ENCODE assay signal across 25 cellular contexts in the genomic region with DNA sequence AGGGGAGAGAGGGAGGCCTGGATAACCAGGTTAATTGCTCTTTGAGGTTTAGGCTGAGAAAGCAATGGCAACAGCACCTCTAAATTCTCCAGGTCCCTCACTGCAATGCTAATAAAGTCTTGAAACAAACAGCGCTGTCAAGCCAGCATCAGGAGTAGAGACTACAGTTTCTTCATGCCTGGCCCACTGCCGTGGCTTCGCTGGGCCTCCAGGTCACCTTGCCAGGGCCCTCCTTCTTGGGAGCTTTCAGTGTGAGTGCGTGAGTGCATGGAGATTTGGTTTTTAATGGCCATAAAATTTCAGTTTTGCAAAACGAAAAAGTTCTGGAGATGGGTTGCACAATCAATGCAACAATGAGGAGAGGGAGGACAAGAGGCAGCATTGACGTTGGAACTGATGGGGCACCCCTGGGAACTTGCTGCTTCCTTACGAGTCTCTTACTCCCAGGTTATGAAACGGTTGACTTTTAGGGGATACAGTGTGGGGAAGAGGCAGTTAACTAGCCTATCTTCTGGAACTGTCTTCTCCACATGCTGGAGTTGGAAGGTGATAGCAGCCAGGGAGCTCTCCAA.
DNase-seq lines count a peak whose midpoint lies in the region; ATAC-seq and TF ChIP-seq lines count a peak whose summit lies in the region.
"Had no signal": no experiment of that assay in that cellular context is flagged by ENCODE, and none has a peak within 500 bp of the region (broad histone marks: within the 10 kb centered on the region; RNA-seq: fewer than 3 reads in every experiment).

No MANE protein-coding gene starts in this region.

- H3K36me3 ChIP-seq in right atrium auricular region (no peaks in the 10 kb centered on the region), psoas muscle (ENCODE audit: insufficient read depth in 1 of 2, low read depth in 1 of 2) (no peaks in the 10 kb centered on the region)

- H3K4me1 ChIP-seq in right atrium auricular region (no peaks in the 10 kb centered on the region), psoas muscle (no peaks in the 10 kb centered on the region)

- no peaks in the 10 kb centered on the region for H3K27me3 Mint-ChIP-seq in stimulated activated naive B cell treated with anti-CD40 and anti-IgM and Interleukin-4, amounts not matched to agents 10 μg/mL and 1 μg/mL and 100 μg/mL, for 72 hours

- H3K27ac ChIP-seq in right atrium auricular region (no peak overlapping the region), psoas muscle (no peak overlapping the region)
- H3K27ac ChIP-seq: RWPE1 had no signal

- H3K4me3 ChIP-seq in right atrium auricular region (no peak overlapping the region), NB4 (ENCODE audit: low read depth, low read length) (no peak overlapping the region), psoas muscle (no peak overlapping the region)
- H3K4me3 ChIP-seq: MG63 had no signal

- intact Hi-C loops in cardiac septum (cut with DNase I) (no loop called here), psoas muscle (cut with DNase I) (no loop called here)

- DNase-seq in cardiac septum (ENCODE audit: low spot score) = peak; percentile 51
- DNase-seq in right atrium auricular region (ENCODE audit: low spot score) = no peak
- DNase-seq in NB4 (ENCODE audit: low read depth) = peak; percentile 36
- peak; percentile 66 to 85 for DNase-seq in psoas muscle
- no peak for DNase-seq in stimulated activated naive B cell treated with anti-CD40 and anti-IgM and Interleukin-4, amounts not matched to agents 10 μg/mL and 1 μg/mL and 100 μg/mL, for 72 hours
- DNase-seq in stimulated activated naive CD8-positive, alpha-beta T cell treated with anti-CD3 and anti-CD28 coated beads, Interleukin-15, Interleukin-2, amounts not matched to agents 100 U/mL and 50 U/mL, for 24 hours = no peak
- DNase-seq: 8988T, ACHN, DMS153, DND-41, KG1, MG63, NCI-H1417, NCI-H1694 treated with DMSO at 0.1 percent for 48 hours, NCI-H2081 treated with DMSO at 0.1 percent for 48 hours, NCI-H2171, NCI-H226, NCI-H510A, NCI-H69, SIG-M5, SK-N-SH had no signal

- peaks cover 52 to 63% of the 10 kb centered on the region in 2 donors for H3K36me3 Mint-ChIP-seq in stimulated activated naive B cell treated with anti-CD40 and anti-IgM and Interleukin-4, amounts not matched to agents 10 μg/mL and 1 μg/mL and 100 μg/mL, for 72 hours

- no peak for TF ChIP-seq POLR2A in NB4 (IDR thresholded peaks at IDR 0.05; ENCODE audit: extremely low read depth, insufficient read length)

- peaks cover 61 to 87% of the 10 kb centered on the region in 2 donors for H3K4me1 Mint-ChIP-seq in stimulated activated naive B cell treated with anti-CD40 and anti-IgM and Interleukin-4, amounts not matched to agents 10 μg/mL and 1 μg/mL and 100 μg/mL, for 72 hours

- WGBS in psoas muscle, 3 donors = 48 to 69% (median 54%) methylated on average over 8 of the region's 8 CpGs

- H3K4me3 Mint-ChIP-seq in stimulated activated naive B cell treated with anti-CD40 and anti-IgM and Interleukin-4, amounts not matched to agents 10 μg/mL and 1 μg/mL and 100 μg/mL, for 72 hours = no peak overlapping the region

- H3K9me3 ChIP-seq in right atrium auricular region (no peaks in the 10 kb centered on the region), psoas muscle (no peaks in the 10 kb centered on the region)
- H3K9me3 ChIP-seq: MG63, SK-N-SH had no signal

- H3K27ac Mint-ChIP-seq in stimulated activated naive B cell treated with anti-CD40 and anti-IgM and Interleukin-4, amounts not matched to agents 10 μg/mL and 1 μg/mL and 100 μg/mL, for 72 hours = peak overlapping the region; percentile 16

- TF ChIP-seq CTCF in right atrium auricular region (IDR thresholded peaks at IDR 0.05) (no peak), NB4 (IDR thresholded peaks at IDR 0.05; ENCODE audit: low read depth, low read length) (no peak), psoas muscle (IDR thresholded peaks at IDR 0.05) (no peak)

- peaks cover 11 to 16% of the 10 kb centered on the region in 2 donors for H3K9me3 Mint-ChIP-seq in stimulated activated naive B cell treated with anti-CD40 and anti-IgM and Interleukin-4, amounts not matched to agents 10 μg/mL and 1 μg/mL and 100 μg/mL, for 72 hours

- H3K27me3 ChIP-seq in right atrium auricular region (no peaks in the 10 kb centered on the region), psoas muscle (ENCODE audit: insufficient read depth in 3 of 3, low read length in 2 of 3) (no peaks in the 10 kb centered on the region)
- H3K27me3 ChIP-seq: MG63 had no signal

- ATAC-seq in psoas muscle (peak in 3 of 4 donors; percentile 41 to 76 (median 46)), HG03342 (IDR thresholded peaks at IDR 0.05; ENCODE audit: unreplicated experiment) (no peak), HG03460 (IDR thresholded peaks at IDR 0.05; ENCODE audit: unreplicated experiment) (no peak)
- no peak for ATAC-seq in stimulated activated naive B cell treated with anti-CD40 and anti-IgM and Interleukin-4, amounts not matched to agents 10 μg/mL and 1 μg/mL and 100 μg/mL, for 72 hours (replicated peaks)
- ATAC-seq in stimulated activated naive CD8-positive, alpha-beta T cell treated with anti-CD3 and anti-CD28 coated beads, Interleukin-15, Interleukin-2, amounts not matched to agents 100 U/mL and 50 U/mL, for 24 hours = no peak
- ATAC-seq: Panc1 had no signal

Comparison
In these comparisons a context has a peak if more than half of its experiments do, and no peak if none do; other contexts are left out.
1. DNase-seq: peak in cardiac septum (single experiment), NB4 (single experiment) and psoas muscle (2 of 2); none in right atrium auricular region (single experiment), stimulated activated naive B cell treated with anti-CD40 and anti-IgM and Interleukin-4, amounts not matched to agents 10 μg/mL and 1 μg/mL and 100 μg/mL, for 72 hours (single experiment) and stimulated activated naive CD8-positive, alpha-beta T cell treated with anti-CD3 and anti-CD28 coated beads, Interleukin-15, Interleukin-2, amounts not matched to agents 100 U/mL and 50 U/mL, for 24 hours (single experiment).
2. ATAC-seq: peak in psoas muscle (3 of 4); none in stimulated activated naive B cell treated with anti-CD40 and anti-IgM and Interleukin-4, amounts not matched to agents 10 μg/mL and 1 μg/mL and 100 μg/mL, for 72 hours (0 of 2), HG03342 (single experiment), HG03460 (single experiment) and stimulated activated naive CD8-positive, alpha-beta T cell treated with anti-CD3 and anti-CD28 coated beads, Interleukin-15, Interleukin-2, amounts not matched to agents 100 U/mL and 50 U/mL, for 24 hours (single experiment).